21 cellular contexts compared by ENCODE assay signal in the genomic region with DNA sequence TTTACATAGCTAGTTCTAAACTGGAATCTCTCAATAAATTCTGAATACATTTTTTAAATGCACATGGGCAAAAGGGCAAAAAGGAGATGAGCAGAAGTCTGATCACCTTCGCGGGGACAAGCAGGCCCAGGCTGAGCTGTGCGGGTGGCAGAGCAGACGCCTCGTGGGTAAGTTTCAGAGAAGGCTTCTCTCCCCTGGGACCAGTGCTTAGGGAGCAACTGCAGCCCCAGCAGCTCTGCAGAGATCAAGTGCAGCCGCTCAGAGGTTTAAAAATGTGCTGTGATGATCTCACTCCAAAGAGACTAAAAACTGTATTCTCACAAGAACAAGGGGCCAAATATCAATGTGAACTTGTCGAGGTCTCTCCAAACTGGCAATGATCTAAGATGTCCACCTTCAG.
DNase-seq lines count a peak whose midpoint lies in the region; ATAC-seq, FAIRE-seq and TF ChIP-seq lines count a peak whose summit lies in the region.
"Had no signal": no experiment of that assay in that cellular context is flagged by ENCODE, and none has a peak within 500 bp of the region (broad histone marks: within the 10 kb centered on the region; RNA-seq: fewer than 3 reads in every experiment).

No MANE protein-coding gene starts in this region.

- peak; percentile 34 for DNase-seq in NCI-H345 (lab: John Stamatoyannopoulos, UW)
- no peak for DNase-seq in NCI-H345 treated with DMSO at 0.1 percent for 48 hours (lab: John Stamatoyannopoulos, UW; ENCODE audit: unreplicated experiment)
- DNase-seq in GM06990 (ENCODE audit: extremely low read depth, insufficient read length): peak; percentile 24
- peak; percentile 26 for DNase-seq in NCI-H1092 (lab: John Stamatoyannopoulos, UW)
- peak; percentile 17 for DNase-seq in NCI-H526 treated with DMSO at 0.1 percent for 48 hours (lab: John Stamatoyannopoulos, UW)
- no peak for DNase-seq in HTR-8/SVneo (ENCODE audit: insufficient read length, low spot score)
- no peak for DNase-seq in HuH-7.5 (ENCODE audit: low spot score)
- DNase-seq: Caco-2; CD4-positive, alpha-beta memory T cell; GDM1; GOT3; HCEC 1CT; Kasumi-1; MG63; NCI-H1048; NCI-H1694 treated with DMSO at 0.1 percent for 48 hours; NCI-H446 treated with DMSO at 0.1 percent for 48 hours; NCI-H748 treated with DMSO at 0.1 percent for 48 hours; Peyer's patch; T-cell had no signal

- FAIRE-seq in HTR-8/SVneo (lab: Jason Lieb, UNC): no peak

- no peak overlapping the region for H3K4me3 ChIP-seq in GM06990 (replicated peaks; ENCODE audit: low read depth, low read length)
- H3K4me3 ChIP-seq: MG63, Peyer's patch had no signal

- H3K36me3 ChIP-seq in GM06990 (ENCODE audit: control insufficient read depth, insufficient read depth, low read length): no peaks in the 10 kb centered on the region
- H3K36me3 ChIP-seq: MG63, Peyer's patch had no signal

- no peak for TF ChIP-seq CTCF in GM06990 (IDR thresholded peaks at IDR 0.05; ENCODE audit: insufficient read depth, low read length, poor library complexity, severe bottlenecking)

- ATAC-seq in SK-N-SH treated with all-trans-retinoic acid at 6 μM for 48 hours: no peak
- ATAC-seq: T-cell had no signal

- H3K27me3 ChIP-seq in GM06990 (replicated peaks; ENCODE audit: control insufficient read depth, insufficient read depth, low read length): no peaks in the 10 kb centered on the region
- H3K27me3 ChIP-seq: MG63, Peyer's patch had no signal

TF ChIP-seq in SK-N-SH treated with all-trans-retinoic acid at 6 μM for 48 hours, 23 proteins besides CTCF, POLR2A, EP300 and RAD21:
- TF ChIP-seq RARB (CRISPR knock-in tag; IDR thresholded peaks at IDR 0.05): no peak
- TF ChIP-seq GLIS3 (CRISPR knock-in tag; IDR thresholded peaks at IDR 0.05): no peak
- TF ChIP-seq ZC3H10 (CRISPR knock-in tag; IDR thresholded peaks at IDR 0.05): no peak
- no peak for TF ChIP-seq SNAI2 (CRISPR knock-in tag; IDR thresholded peaks at IDR 0.05)
- no peak for TF ChIP-seq ZNF8 (CRISPR knock-in tag; IDR thresholded peaks at IDR 0.05)
- no peak for TF ChIP-seq BACH2 (CRISPR knock-in tag; IDR thresholded peaks at IDR 0.05; ENCODE audit: borderline replicate concordance)
- TF ChIP-seq ISL1 (CRISPR knock-in tag; IDR thresholded peaks at IDR 0.05): no peak
- no peak for TF ChIP-seq ARNTL (CRISPR knock-in tag; IDR thresholded peaks at IDR 0.05; ENCODE audit: borderline replicate concordance, low read depth)
- TF ChIP-seq, protein P1, sequence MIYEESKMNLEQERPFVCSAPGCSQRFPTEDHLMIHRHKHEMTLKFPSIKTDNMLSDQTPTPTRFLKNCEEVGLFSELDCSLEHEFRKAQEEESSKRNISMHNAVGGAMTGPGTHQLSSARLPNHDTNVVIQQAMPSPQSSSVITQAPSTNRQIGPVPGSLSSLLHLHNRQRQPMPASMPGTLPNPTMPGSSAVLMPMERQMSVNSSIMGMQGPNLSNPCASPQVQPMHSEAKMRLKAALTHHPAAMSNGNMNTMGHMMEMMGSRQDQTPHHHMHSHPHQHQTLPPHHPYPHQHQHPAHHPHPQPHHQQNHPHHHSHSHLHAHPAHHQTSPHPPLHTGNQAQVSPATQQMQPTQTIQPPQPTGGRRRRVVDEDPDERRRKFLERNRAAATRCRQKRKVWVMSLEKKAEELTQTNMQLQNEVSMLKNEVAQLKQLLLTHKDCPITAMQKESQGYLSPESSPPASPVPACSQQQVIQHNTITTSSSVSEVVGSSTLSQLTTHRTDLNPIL (CRISPR knock-in tag; IDR thresholded peaks at IDR 0.05; ENCODE audit: low read depth): no peak
- TF ChIP-seq, protein P2, sequence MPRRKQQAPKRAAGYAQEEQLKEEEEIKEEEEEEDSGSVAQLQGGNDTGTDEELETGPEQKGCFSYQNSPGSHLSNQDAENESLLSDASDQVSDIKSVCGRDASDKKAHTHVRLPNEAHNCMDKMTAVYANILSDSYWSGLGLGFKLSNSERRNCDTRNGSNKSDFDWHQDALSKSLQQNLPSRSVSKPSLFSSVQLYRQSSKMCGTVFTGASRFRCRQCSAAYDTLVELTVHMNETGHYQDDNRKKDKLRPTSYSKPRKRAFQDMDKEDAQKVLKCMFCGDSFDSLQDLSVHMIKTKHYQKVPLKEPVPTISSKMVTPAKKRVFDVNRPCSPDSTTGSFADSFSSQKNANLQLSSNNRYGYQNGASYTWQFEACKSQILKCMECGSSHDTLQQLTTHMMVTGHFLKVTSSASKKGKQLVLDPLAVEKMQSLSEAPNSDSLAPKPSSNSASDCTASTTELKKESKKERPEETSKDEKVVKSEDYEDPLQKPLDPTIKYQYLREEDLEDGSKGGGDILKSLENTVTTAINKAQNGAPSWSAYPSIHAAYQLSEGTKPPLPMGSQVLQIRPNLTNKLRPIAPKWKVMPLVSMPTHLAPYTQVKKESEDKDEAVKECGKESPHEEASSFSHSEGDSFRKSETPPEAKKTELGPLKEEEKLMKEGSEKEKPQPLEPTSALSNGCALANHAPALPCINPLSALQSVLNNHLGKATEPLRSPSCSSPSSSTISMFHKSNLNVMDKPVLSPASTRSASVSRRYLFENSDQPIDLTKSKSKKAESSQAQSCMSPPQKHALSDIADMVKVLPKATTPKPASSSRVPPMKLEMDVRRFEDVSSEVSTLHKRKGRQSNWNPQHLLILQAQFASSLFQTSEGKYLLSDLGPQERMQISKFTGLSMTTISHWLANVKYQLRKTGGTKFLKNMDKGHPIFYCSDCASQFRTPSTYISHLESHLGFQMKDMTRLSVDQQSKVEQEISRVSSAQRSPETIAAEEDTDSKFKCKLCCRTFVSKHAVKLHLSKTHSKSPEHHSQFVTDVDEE (CRISPR knock-in tag; IDR thresholded peaks at IDR 0.05): no peak
- TF ChIP-seq, protein P3, sequence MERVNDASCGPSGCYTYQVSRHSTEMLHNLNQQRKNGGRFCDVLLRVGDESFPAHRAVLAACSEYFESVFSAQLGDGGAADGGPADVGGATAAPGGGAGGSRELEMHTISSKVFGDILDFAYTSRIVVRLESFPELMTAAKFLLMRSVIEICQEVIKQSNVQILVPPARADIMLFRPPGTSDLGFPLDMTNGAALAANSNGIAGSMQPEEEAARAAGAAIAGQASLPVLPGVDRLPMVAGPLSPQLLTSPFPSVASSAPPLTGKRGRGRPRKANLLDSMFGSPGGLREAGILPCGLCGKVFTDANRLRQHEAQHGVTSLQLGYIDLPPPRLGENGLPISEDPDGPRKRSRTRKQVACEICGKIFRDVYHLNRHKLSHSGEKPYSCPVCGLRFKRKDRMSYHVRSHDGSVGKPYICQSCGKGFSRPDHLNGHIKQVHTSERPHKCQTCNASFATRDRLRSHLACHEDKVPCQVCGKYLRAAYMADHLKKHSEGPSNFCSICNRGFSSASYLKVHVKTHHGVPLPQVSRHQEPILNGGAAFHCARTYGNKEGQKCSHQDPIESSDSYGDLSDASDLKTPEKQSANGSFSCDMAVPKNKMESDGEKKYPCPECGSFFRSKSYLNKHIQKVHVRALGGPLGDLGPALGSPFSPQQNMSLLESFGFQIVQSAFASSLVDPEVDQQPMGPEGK (CRISPR knock-in tag; IDR thresholded peaks at IDR 0.05; ENCODE audit: borderline replicate concordance): no peak
- TF ChIP-seq ZFP30 (CRISPR knock-in tag; IDR thresholded peaks at IDR 0.05): no peak
- no peak for TF ChIP-seq TOX (CRISPR knock-in tag; IDR thresholded peaks at IDR 0.05; ENCODE audit: borderline replicate concordance)
- no peak for TF ChIP-seq ZFP3 (CRISPR knock-in tag; IDR thresholded peaks at IDR 0.05)
- TF ChIP-seq ZNF70 (CRISPR knock-in tag; IDR thresholded peaks at IDR 0.05): no peak
- TF ChIP-seq ESRRG (CRISPR knock-in tag; IDR thresholded peaks at IDR 0.05): no peak
- TF ChIP-seq PPARA (CRISPR knock-in tag; IDR thresholded peaks at IDR 0.05; ENCODE audit: borderline replicate concordance): no peak
- no peak for TF ChIP-seq CSDC2 (CRISPR knock-in tag; IDR thresholded peaks at IDR 0.05)
- TF ChIP-seq OSR1 (CRISPR knock-in tag; IDR thresholded peaks at IDR 0.05): no peak

Comparison
In these comparisons a context has a peak if more than half of its experiments do, and no peak if none do; other contexts are left out.
1. DNase-seq: peak in NCI-H345 (single experiment), GM06990 (single experiment), NCI-H1092 (single experiment) and NCI-H526 treated with DMSO at 0.1 percent for 48 hours (single experiment); none in NCI-H345 treated with DMSO at 0.1 percent for 48 hours (single experiment), HTR-8/SVneo (single experiment) and HuH-7.5 (single experiment).